Comparison of ENCODE assay signal across 1 cellular context in the genomic region with DNA sequence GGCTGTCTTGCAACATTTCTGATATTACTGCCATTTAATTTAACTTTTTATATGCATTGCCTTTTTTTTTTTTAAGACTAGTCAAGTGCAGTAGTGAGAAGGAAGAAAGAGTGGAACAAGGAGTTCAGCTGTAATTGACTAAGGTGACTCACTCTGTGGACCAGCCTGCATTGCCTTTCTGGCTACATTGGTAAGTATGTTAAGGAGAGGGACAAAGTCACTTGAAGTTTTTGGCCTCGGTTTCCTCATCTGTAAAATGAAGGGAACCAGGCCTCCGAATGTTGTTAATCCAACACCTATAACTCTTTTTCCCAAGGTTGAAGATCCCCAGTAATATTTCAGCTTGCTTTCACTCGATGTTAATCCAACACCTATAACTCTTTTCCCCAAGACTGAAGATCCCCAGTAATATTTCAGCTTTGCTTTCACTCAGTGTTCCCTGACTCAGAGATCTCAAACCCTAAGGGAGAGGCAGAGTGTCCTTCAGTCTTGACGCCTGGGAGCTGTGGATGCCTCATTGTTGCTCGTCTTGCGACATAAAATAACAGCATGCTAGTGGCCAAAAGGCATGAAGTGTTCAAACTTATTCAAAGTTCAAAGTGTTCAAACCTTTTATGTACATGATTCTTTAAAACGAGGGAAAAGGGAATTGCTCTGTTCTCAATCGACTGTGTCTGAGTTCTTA.
TF ChIP-seq lines count a peak whose summit lies in the region.

No MANE protein-coding gene starts in this region.

TF ChIP-seq in HepG2, 621 proteins besides CTCF, POLR2A, EP300 and RAD21 (continued from another document):
- TF ChIP-seq ZGPAT (CRISPR knock-in tag; IDR thresholded peaks at IDR 0.05): no peak
- TF ChIP-seq ARNT2 (CRISPR knock-in tag; IDR thresholded peaks at IDR 0.05; ENCODE audit: low read depth): no peak
- no peak for TF ChIP-seq ZBTB1 (CRISPR knock-in tag; IDR thresholded peaks at IDR 0.05; ENCODE audit: borderline replicate concordance)
- TF ChIP-seq ZKSCAN5 (CRISPR knock-in tag; IDR thresholded peaks at IDR 0.05): no peak
- no peak for TF ChIP-seq HOXA7 (CRISPR knock-in tag; IDR thresholded peaks at IDR 0.05)
- TF ChIP-seq ZNF414 (CRISPR knock-in tag; IDR thresholded peaks at IDR 0.05): 0 out of 2 replicates have a peak, but pooled peaks have one; percentile 39
- no peak for TF ChIP-seq SMARCC2 (IDR thresholded peaks at IDR 0.05)
- peak; percentile 78 for TF ChIP-seq HNF4A (CRISPR knock-in tag; IDR thresholded peaks at IDR 0.05)
- 0 out of 2 replicates have a peak, but pooled peaks have one; percentile 45 for TF ChIP-seq CREB3 (CRISPR knock-in tag; IDR thresholded peaks at IDR 0.05)
- peak; percentile 17; the same call in 1 of the 2 replicates for TF ChIP-seq ESRRA (CRISPR knock-in tag; IDR thresholded peaks at IDR 0.05; ENCODE audit: low read depth)
- TF ChIP-seq YY1 (IDR thresholded peaks at IDR 0.05; ENCODE audit: insufficient read depth, insufficient replicate concordance, low read depth, low read length): no peak
- TF ChIP-seq, protein P1, sequence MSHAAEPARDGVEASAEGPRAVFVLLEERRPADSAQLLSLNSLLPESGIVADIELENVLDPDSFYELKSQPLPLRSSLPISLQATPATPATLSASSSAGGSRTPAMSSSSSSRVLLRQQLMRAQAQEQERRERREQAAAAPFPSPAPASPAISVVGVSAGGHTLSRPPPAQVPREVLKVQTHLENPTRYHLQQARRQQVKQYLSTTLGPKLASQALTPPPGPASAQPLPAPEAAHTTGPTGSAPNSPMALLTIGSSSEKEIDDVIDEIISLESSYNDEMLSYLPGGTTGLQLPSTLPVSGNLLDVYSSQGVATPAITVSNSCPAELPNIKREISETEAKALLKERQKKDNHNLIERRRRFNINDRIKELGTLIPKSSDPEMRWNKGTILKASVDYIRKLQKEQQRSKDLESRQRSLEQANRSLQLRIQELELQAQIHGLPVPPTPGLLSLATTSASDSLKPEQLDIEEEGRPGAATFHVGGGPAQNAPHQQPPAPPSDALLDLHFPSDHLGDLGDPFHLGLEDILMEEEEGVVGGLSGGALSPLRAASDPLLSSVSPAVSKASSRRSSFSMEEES (CRISPR knock-in tag; IDR thresholded peaks at IDR 0.05): 0 out of 2 replicates have a peak, but pooled peaks have one; percentile 40
- TF ChIP-seq GABPB1 (CRISPR knock-in tag; IDR thresholded peaks at IDR 0.05): no peak
- TF ChIP-seq HMG20A (CRISPR knock-in tag; IDR thresholded peaks at IDR 0.05; ENCODE audit: borderline replicate concordance): peak; percentile 49; the same call in 1 of the 2 replicates
- TF ChIP-seq GRHL1 (CRISPR knock-in tag; conservative IDR thresholded peaks at IDR 0.05): no peak
- no peak for TF ChIP-seq ZNF660 (CRISPR knock-in tag; IDR thresholded peaks at IDR 0.05; ENCODE audit: borderline replicate concordance, low read depth)
- peak; percentile 9; the same call in 1 of the 2 replicates for TF ChIP-seq ZNF501 (CRISPR knock-in tag; IDR thresholded peaks at IDR 0.05)
- TF ChIP-seq MIXL1 (CRISPR knock-in tag; IDR thresholded peaks at IDR 0.05): 0 out of 2 replicates have a peak, but pooled peaks have one; percentile 31
- no peak for TF ChIP-seq POLR2AphosphoS5 (IDR thresholded peaks at IDR 0.05; ENCODE audit: low read depth, low read length)
- no peak for TF ChIP-seq TBX3 (IDR thresholded peaks at IDR 0.05; ENCODE audit: borderline replicate concordance)
- TF ChIP-seq GZF1 (CRISPR knock-in tag; IDR thresholded peaks at IDR 0.05): no peak
- TF ChIP-seq ZNF503 (CRISPR knock-in tag; IDR thresholded peaks at IDR 0.05): no peak
- TF ChIP-seq ZNF704 (CRISPR knock-in tag; IDR thresholded peaks at IDR 0.05; ENCODE audit: borderline replicate concordance): no peak
- 0 out of 2 replicates have a peak, but pooled peaks have one; percentile 22 for TF ChIP-seq ZBTB7B (CRISPR knock-in tag; IDR thresholded peaks at IDR 0.05)
- TF ChIP-seq XBP1 (CRISPR knock-in tag; IDR thresholded peaks at IDR 0.05): 0 out of 2 replicates have a peak, but pooled peaks have one; percentile 41
- TF ChIP-seq SMAD1 (CRISPR knock-in tag; IDR thresholded peaks at IDR 0.05; ENCODE audit: borderline replicate concordance, low read depth): no peak
- TF ChIP-seq TAF1 (CRISPR knock-in tag; IDR thresholded peaks at IDR 0.05): no peak
- no peak for TF ChIP-seq ZNF343 (CRISPR knock-in tag; IDR thresholded peaks at IDR 0.05)
- TF ChIP-seq SNAPC2 (CRISPR knock-in tag; IDR thresholded peaks at IDR 0.05): 0 out of 2 replicates have a peak, but pooled peaks have one; percentile 78
- TF ChIP-seq RNF2 (conservative IDR thresholded peaks at IDR 0.05; ENCODE audit: low read depth): 0 out of 2 replicates have a peak, but pooled peaks have one; percentile 59
- no peak for TF ChIP-seq ZNF691 (CRISPR knock-in tag; IDR thresholded peaks at IDR 0.05; ENCODE audit: borderline replicate concordance, low read depth)
- TF ChIP-seq ZSCAN29 (CRISPR knock-in tag; conservative IDR thresholded peaks at IDR 0.05): 0 out of 2 replicates have a peak, but pooled peaks have one; percentile 50
- TF ChIP-seq GLI4 (CRISPR knock-in tag; IDR thresholded peaks at IDR 0.05; ENCODE audit: borderline replicate concordance): no peak
- no peak for TF ChIP-seq ZNF446 (CRISPR knock-in tag; IDR thresholded peaks at IDR 0.05)
- TF ChIP-seq ARID2 (CRISPR knock-in tag; IDR thresholded peaks at IDR 0.05; ENCODE audit: borderline replicate concordance): no peak
- TF ChIP-seq REPIN1 (CRISPR knock-in tag; IDR thresholded peaks at IDR 0.05; ENCODE audit: borderline replicate concordance, low read depth): peak; percentile 67; the same call in 1 of the 2 replicates
